Comparison of ENCODE assay signal across 14 cellular contexts in genomic region chr3:72154391-72155300, GRCh38.
DNase-seq lines count a peak whose midpoint lies in the region; ATAC-seq and TF ChIP-seq lines count a peak whose summit lies in the region.
"Had no signal": no experiment of that assay in that cellular context is flagged by ENCODE, and none has a peak within 500 bp of the region (broad histone marks: within the 10 kb centered on the region; RNA-seq: fewer than 3 reads in every experiment).

No MANE protein-coding gene starts in this region.

- no peaks in the 10 kb centered on the region for H3K36me3 Mint-ChIP-seq in neural progenitor cell
- H3K36me3 Mint-ChIP-seq: activated naive CD4-positive, alpha-beta T cell treated with anti-CD3 and anti-CD28 coated beads, Interleukin-2, amount 50 U/mL, for 24 hours; natural killer cell treated with Interleukin-12 subunit alpha and Interleukin-12 subunit beta and Interleukin-15 and Interleukin-18, amount 100 ng/mL, for 72 hours had no signal

- H3F3A ChIP-seq in neural progenitor cell (ENCODE audit: low read depth), result no peaks in the 10 kb centered on the region

- H3K9me3 ChIP-seq in left ventricle myocardium inferior (replicated peaks), result no peaks in the 10 kb centered on the region
- H3K9me3 ChIP-seq in right cardiac atrium (ENCODE audit: control insufficient read depth, low read length), result no peaks in the 10 kb centered on the region
- H3K9me3 ChIP-seq in esophagus muscularis mucosa, result no peaks in the 10 kb centered on the region
- no peaks in the 10 kb centered on the region for H3K9me3 ChIP-seq in neural progenitor cell (ENCODE audit: low read depth)
- H3K9me3 ChIP-seq in uterus, result no peaks in the 10 kb centered on the region
- H3K9me3 ChIP-seq: upper lobe of right lung had no signal

- 76% methylated on average over 4 of the region's 4 CpGs for WGBS in right cardiac atrium
- WGBS in esophagus muscularis mucosa, result 92% methylated on average over 4 of the region's 4 CpGs

- H3K9ac ChIP-seq in neural progenitor cell, result no peak overlapping the region

- H3K36me3 ChIP-seq in left ventricle myocardium inferior (no peaks in the 10 kb centered on the region), esophagus muscularis mucosa (no peaks in the 10 kb centered on the region), neural progenitor cell (no peaks in the 10 kb centered on the region), uterus (no peaks in the 10 kb centered on the region)
- H3K36me3 ChIP-seq: upper lobe of right lung had no signal

- no peak overlapping the region for H2AFZ ChIP-seq in neural progenitor cell (replicated peaks)

- H3K27ac Mint-ChIP-seq in neural progenitor cell, result peak overlapping the region; percentile 84
- H3K27ac Mint-ChIP-seq: activated naive CD4-positive, alpha-beta T cell treated with anti-CD3 and anti-CD28 coated beads, Interleukin-2, amount 50 U/mL, for 24 hours; natural killer cell treated with Interleukin-12 subunit alpha and Interleukin-12 subunit beta and Interleukin-15 and Interleukin-18, amount 100 ng/mL, for 72 hours had no signal

- H3K9me3 Mint-ChIP-seq in neural progenitor cell, result peaks cover 7% of the 10 kb centered on the region
- H3K9me3 Mint-ChIP-seq: activated naive CD4-positive, alpha-beta T cell treated with anti-CD3 and anti-CD28 coated beads, Interleukin-2, amount 50 U/mL, for 24 hours; natural killer cell treated with Interleukin-12 subunit alpha and Interleukin-12 subunit beta and Interleukin-15 and Interleukin-18, amount 100 ng/mL, for 72 hours had no signal

- H3K27me3 ChIP-seq in left ventricle myocardium inferior (ENCODE audit: low read depth), result no peaks in the 10 kb centered on the region
- H3K27me3 ChIP-seq in right cardiac atrium (ENCODE audit: control insufficient read depth, insufficient read depth), result no peaks in the 10 kb centered on the region
- no peaks in the 10 kb centered on the region for H3K27me3 ChIP-seq in esophagus muscularis mucosa
- H3K27me3 ChIP-seq in neural progenitor cell, result no peaks in the 10 kb centered on the region
- no peaks in the 10 kb centered on the region for H3K27me3 ChIP-seq in uterus
- H3K27me3 ChIP-seq: upper lobe of right lung had no signal

- DNase-seq in left ventricle myocardium inferior (no peak), right cardiac atrium (no peak), esophagus muscularis mucosa (ENCODE audit: extremely low spot score) (no peak), neural progenitor cell (ENCODE audit: low spot score) (no peak), uterus (peak in 1 of 2 donors; percentile 49), NCI-H1417 (lab: John Stamatoyannopoulos, UW) (no peak)
- no peak for DNase-seq in activated naive CD4-positive, alpha-beta T cell treated with Interleukin-2 at 50 U/mL for 16 hours
- DNase-seq: DMS153, NCI-H187 treated with DMSO at 0.1 percent for 48 hours, NCI-H526, upper lobe of right lung had no signal

- TF ChIP-seq CTCF in left ventricle myocardium inferior (IDR thresholded peaks at IDR 0.05; ENCODE audit: borderline replicate concordance), result no peak
- TF ChIP-seq CTCF in esophagus muscularis mucosa (IDR thresholded peaks at IDR 0.05), result no peak
- TF ChIP-seq CTCF in neural progenitor cell (IDR thresholded peaks at IDR 0.05), result no peak
- no peak for TF ChIP-seq CTCF in uterus (IDR thresholded peaks at IDR 0.05)

- H3K27ac ChIP-seq in left ventricle myocardium inferior (replicated peaks) (peak overlapping the region; percentile 43), right cardiac atrium (ENCODE audit: low read length) (no peak overlapping the region), esophagus muscularis mucosa (replicated peaks in 1 of 4) (peak overlapping the region; percentile 32 to 58 (median 54)), neural progenitor cell (no peak overlapping the region), uterus (peak overlapping the region; percentile 82 to 87)
- H3K27ac ChIP-seq: upper lobe of right lung had no signal

- H3K4me1 ChIP-seq in left ventricle myocardium inferior (peaks cover 31% of the 10 kb centered on the region), right cardiac atrium (ENCODE audit: control insufficient read depth, insufficient read depth, low read length) (no peaks in the 10 kb centered on the region), esophagus muscularis mucosa (peaks cover 12 to 44% (median 36%) of the 10 kb centered on the region in 4 donors), neural progenitor cell (no peaks in the 10 kb centered on the region), uterus (peaks cover 9 to 14% of the 10 kb centered on the region in 2 donors)

- H3K4me3 ChIP-seq in left ventricle myocardium inferior, result no peak overlapping the region
- H3K4me3 ChIP-seq in right cardiac atrium (ENCODE audit: low read length), result no peak overlapping the region
- H3K4me3 ChIP-seq in esophagus muscularis mucosa, result no peak overlapping the region
- no peak overlapping the region for H3K4me3 ChIP-seq in neural progenitor cell
- H3K4me3 ChIP-seq in uterus, result no peak overlapping the region
- H3K4me3 ChIP-seq: upper lobe of right lung had no signal

- intact Hi-C loops in left ventricle myocardium inferior (cut with micrococcal nuclease), result no loop called here
- intact Hi-C loops in right cardiac atrium (cut with DNase I), result no loop called here
- intact Hi-C loops in esophagus muscularis mucosa (cut with DNase I), result no loop called here
- intact Hi-C loops in uterus (cut with DNase I; ENCODE audit: low total_unique reads), result no loop called here

- ATAC-seq in right cardiac atrium, result no peak
- ATAC-seq in HG03432 (IDR thresholded peaks at IDR 0.05; ENCODE audit: unreplicated experiment), result no peak
- ATAC-seq: natural killer cell treated with Interleukin-12 subunit alpha and Interleukin-12 subunit beta and Interleukin-15 and Interleukin-18, amount 100 ng/mL, for 72 hours had no signal

- H3K79me2 ChIP-seq in neural progenitor cell (ENCODE audit: low read depth), result no peaks in the 10 kb centered on the region

- peaks cover 20% of the 10 kb centered on the region for H3K4me1 Mint-ChIP-seq in neural progenitor cell

- H4K20me1 ChIP-seq in neural progenitor cell (ENCODE audit: low read depth), result no peaks in the 10 kb centered on the region

- H3K4me2 ChIP-seq in neural progenitor cell, result no peak overlapping the region

- H3K27me3 Mint-ChIP-seq in neural progenitor cell (ENCODE audit: insufficient read depth, low read depth), result peaks cover 6% of the 10 kb centered on the region
- H3K27me3 Mint-ChIP-seq: activated naive CD4-positive, alpha-beta T cell treated with anti-CD3 and anti-CD28 coated beads, Interleukin-2, amount 50 U/mL, for 24 hours had no signal

- no peak for TF ChIP-seq EP300 in esophagus muscularis mucosa (IDR thresholded peaks at IDR 0.05)

- H3K4me3 Mint-ChIP-seq in neural progenitor cell, result no peak overlapping the region
- H3K4me3 Mint-ChIP-seq: activated naive CD4-positive, alpha-beta T cell treated with anti-CD3 and anti-CD28 coated beads, Interleukin-2, amount 50 U/mL, for 24 hours; natural killer cell treated with Interleukin-12 subunit alpha and Interleukin-12 subunit beta and Interleukin-15 and Interleukin-18, amount 100 ng/mL, for 72 hours had no signal

- TF ChIP-seq POLR2A in esophagus muscularis mucosa (IDR thresholded peaks at IDR 0.05; ENCODE audit: low read depth), result no peak
- no peak for TF ChIP-seq POLR2A in uterus (IDR thresholded peaks at IDR 0.05)

Comparison
In these comparisons a context has a peak if more than half of its experiments do, and no peak if none do; other contexts are left out.
1. H3K27ac ChIP-seq: peak in left ventricle myocardium inferior (single experiment), esophagus muscularis mucosa (4 of 4) and uterus (2 of 2); none in right cardiac atrium (single experiment) and neural progenitor cell (single experiment).